Comparison of ENCODE assay signal across 29 cellular contexts in the genomic region with DNA sequence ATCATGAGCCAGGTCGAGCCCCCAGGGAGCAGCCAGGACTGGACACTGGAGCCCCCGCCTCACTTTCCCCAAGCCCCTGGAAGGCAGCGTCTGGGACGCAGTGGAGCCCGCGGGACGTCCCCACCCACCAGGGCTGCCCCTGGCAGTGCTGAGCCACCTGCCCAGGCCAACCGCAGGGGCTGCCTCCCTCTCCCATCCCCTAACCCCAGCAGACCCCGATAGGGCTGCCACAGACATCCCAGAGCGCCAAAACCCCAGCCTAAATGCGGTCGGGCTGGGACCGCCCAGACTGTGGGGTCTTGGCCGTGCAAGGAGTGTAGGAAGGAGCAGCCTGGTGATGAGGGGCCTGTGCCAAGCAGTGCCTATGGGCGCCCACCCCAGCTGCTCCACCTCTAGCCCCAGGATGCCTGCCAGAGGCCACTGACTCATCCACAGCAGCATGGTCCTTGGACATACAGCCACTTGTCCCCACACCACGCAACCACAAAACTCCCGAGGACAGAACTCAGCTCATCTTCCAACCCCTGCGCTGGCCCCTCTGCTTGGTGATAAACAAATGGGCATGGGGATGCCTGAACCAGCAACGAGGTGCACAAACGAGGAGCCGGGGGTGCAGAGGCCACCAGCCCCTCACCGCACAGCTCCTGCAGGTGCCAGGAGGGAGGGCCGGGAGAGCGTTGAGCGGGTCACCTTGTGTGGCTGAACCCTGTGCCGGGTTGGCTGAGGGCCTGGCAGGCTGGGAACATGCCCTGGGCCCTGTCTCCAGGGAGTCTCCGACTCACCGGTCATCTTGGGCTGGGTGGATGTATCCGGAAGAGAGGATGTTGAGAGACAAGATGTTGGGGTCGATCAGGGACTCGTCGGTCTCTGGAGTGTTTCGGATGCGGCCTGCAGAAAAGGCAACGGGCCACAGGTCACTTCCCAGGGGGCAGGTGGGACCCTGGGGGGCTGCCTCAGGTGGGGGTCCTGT. TPM values are rescaled to one million over a fixed set of nuclear protein-coding genes. Genes with fewer than 3 reads are reported as not detected.
"Had no signal": no experiment of that assay in that cellular context is flagged by ENCODE, and none has a peak within 500 bp of the region (broad histone marks: within the 10 kb centered on the region; RNA-seq: fewer than 3 reads in every experiment).

No MANE protein-coding gene starts in this region.

- H3K4me3 ChIP-seq: K562, SJSA1, SK-N-MC had no signal

- ATAC-seq: K562 had no signal

- H3K9me3 ChIP-seq: SJSA1 had no signal

- H3K36me3 Mint-ChIP-seq: IgD-negative memory B cell had no signal

- H3K27ac ChIP-seq: HL-60, KMS-11, SJSA1, SK-N-MC had no signal

- H3K4me3 Mint-ChIP-seq: IgD-negative memory B cell had no signal

- H3K36me3 ChIP-seq: SJSA1 had no signal

- H3K27ac Mint-ChIP-seq: IgD-negative memory B cell had no signal

- H3K9me3 Mint-ChIP-seq: IgD-negative memory B cell had no signal

- H3K4me1 ChIP-seq: SJSA1 had no signal

- DNase-seq: Kasumi-1, MV-4-11, NCI-H1048, NCI-H1105, NCI-H1417, NCI-H146, NCI-H1694 treated with DMSO at 0.1 percent for 48 hours, NCI-H1930, NCI-H2081, NCI-H2107, NCI-H2171, NCI-H226, NCI-H446, NCI-H510A, NCI-H524 treated with DMSO at 0.1 percent for 48 hours, NCI-H69, NCI-H774, Right ventricle myocardium superior, RPMI8226, SIG-M5 had no signal

- FAIRE-seq: HTR-8/SVneo, K562, RCC 7860 had no signal

- H3K9ac ChIP-seq: KMS-11 had no signal

- H3K4me2 ChIP-seq: KMS-11 had no signal

RNA-seq across cellular contexts. Expression of a gene that starts 44.9 kb away (rescaled TPM):
- total RNA-seq: K562, M059J, Right ventricle myocardium superior, SJSA1 had no signal
- polyA plus RNA-seq: IgD-negative memory B cell, K562 had no signal

RNA-seq across cellular contexts. Expression of a gene that starts 53.9 kb away (rescaled TPM):
- total RNA-seq: K562, M059J, Right ventricle myocardium superior, SJSA1 had no signal
- polyA plus RNA-seq: IgD-negative memory B cell, K562 had no signal
